ENCODE assay signal across 8 cellular contexts in the genomic region with DNA sequence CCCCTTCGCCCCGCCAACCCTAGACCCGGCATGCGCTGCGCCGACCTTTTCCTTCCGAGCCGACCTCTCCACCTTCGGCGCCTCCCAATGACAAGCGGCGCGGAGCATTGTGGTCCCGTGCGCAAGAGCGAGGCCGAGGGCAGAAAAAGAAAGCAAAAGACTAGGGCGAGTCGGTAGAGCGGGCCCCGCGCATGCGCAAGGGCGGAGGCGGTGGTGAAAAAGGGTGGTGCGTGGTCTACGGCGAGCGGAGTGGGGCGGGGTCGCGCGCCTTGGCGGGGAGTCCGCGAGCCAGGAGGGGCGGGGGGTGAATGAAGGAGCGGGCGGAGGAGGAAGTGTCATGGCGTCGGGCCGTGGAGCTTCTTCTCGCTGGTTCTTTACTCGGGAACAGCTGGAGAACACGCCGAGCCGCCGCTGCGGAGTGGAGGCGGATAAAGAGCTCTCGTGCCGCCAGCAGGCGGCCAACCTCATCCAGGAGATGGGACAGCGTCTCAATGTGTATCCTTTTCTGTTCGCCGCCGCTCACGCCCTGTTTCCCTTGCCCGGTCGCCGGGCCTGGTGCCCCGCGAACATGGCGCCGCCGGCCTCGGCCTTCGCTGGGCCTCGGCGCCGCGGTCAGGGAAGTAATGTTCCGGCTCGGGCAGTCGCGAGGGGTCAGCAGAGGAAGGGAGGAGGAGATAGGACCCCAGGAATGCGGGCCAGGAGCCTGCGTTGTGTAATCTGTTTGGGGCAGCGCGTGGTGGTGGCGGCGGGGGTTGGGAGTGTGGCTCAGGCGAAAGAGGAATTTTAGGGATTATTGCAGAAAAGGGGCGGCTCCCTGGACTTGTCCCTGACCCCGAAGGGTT. TPM values are rescaled to one million over a fixed set of nuclear protein-coding genes. Genes with fewer than 3 reads are reported as not detected.
A peak's percentile ranks its signal among the peaks of the same experiment; 100 is the strongest.
DNase-seq lines count a peak whose midpoint lies in the region; ATAC-seq lines count a peak whose summit lies in the region.

A gene (plus strand): TSS at position 305 of the 842 bp plus-strand sequence. CDS start 33 bp downstream, at position 338.

- H3K4me3 Mint-ChIP-seq in immature natural killer cell: peak within 1 kb of the TSS; percentile 87 to 99 (median 97)

- peaks cover 8 to 17% (median 16%) of the 10 kb centered on the region in 3 donors for H3K27me3 Mint-ChIP-seq in immature natural killer cell (ENCODE audit: low read depth in 3 of 3)

- peak within 1 kb of the TSS; percentile 89 to 99 (median 98) for H3K27ac Mint-ChIP-seq in immature natural killer cell

- peaks cover 51 to 59% of the 10 kb centered on the region in 2 donors for H3K4me1 Mint-ChIP-seq in immature natural killer cell

- peaks cover 0 to 8% (median 5%) of the 10 kb centered on the region in 3 donors for H3K36me3 Mint-ChIP-seq in immature natural killer cell

- DNase-seq in AG08395 (ENCODE audit: low spot score) (peak; percentile 99), NCI-H345 treated with DMSO at 0.1 percent for 48 hours (lab: John Stamatoyannopoulos, UW; ENCODE audit: unreplicated experiment) (peak; percentile 95), immature natural killer cell (peak; percentile 100), smooth muscle cell of the brain vasculature (ENCODE audit: low read depth, low spot score) (peak; percentile 99)
- peak; percentile 97 to 99 (median 99) for DNase-seq in activated CD4-positive, CD25-positive, alpha-beta regulatory T cell (lab: John Stamatoyannopoulos, UW)
- peak; percentile 100 for DNase-seq in central memory CD4-positive, alpha-beta T cell

- ATAC-seq in GM19023 (IDR thresholded peaks at IDR 0.05; ENCODE audit: unreplicated experiment): peak; percentile 75
- peak; percentile 81 for ATAC-seq in HG03280 (IDR thresholded peaks at IDR 0.05; ENCODE audit: unreplicated experiment)

- H3K9me3 Mint-ChIP-seq in immature natural killer cell: peaks cover 0 to 2% (median 0%) of the 10 kb centered on the region in 6 donors

RNA-seq across cellular contexts. Expression of the gene that starts here (rescaled TPM):
- 10 to 100 TPM; 16.6 to 21.5 (median 19.7) TPM for polyA plus RNA-seq in immature natural killer cell

Comparison
In these comparisons a context has a peak if more than half of its experiments do, and no peak if none do; other contexts are left out.
1. Peak in every context shown above with its lines: DNase-seq and ATAC-seq.